ENCODE assay signal across 16 cellular contexts in genomic region chr4:30724217-30724616, GRCh38. TPM values are rescaled to one million over a fixed set of nuclear protein-coding genes. Genes with fewer than 3 reads are reported as not detected.
DNase-seq lines count a peak whose midpoint lies in the region; ATAC-seq and TF ChIP-seq lines count a peak whose summit lies in the region.
"Had no signal": no experiment of that assay in that cellular context is flagged by ENCODE, and none has a peak within 500 bp of the region (broad histone marks: within the 10 kb centered on the region; RNA-seq: fewer than 3 reads in every experiment).

No MANE protein-coding gene starts in this region.

- TF ChIP-seq CTCF in IMR-90 (conservative IDR thresholded peaks at IDR 0.05; ENCODE audit: low read depth, low read length), result no peak
- no peak for TF ChIP-seq CTCF in dorsolateral prefrontal cortex (IDR thresholded peaks at IDR 0.05 in 54 of 56, conservative IDR thresholded peaks at IDR 0.05 in 2 of 56; ENCODE audit: low read depth in 1 of 56, partially characterized antibody in 56 of 56)
- no peak for TF ChIP-seq CTCF in mesothelial cell of epicardium (IDR thresholded peaks at IDR 0.05; ENCODE audit: unreplicated experiment)

- H2BK5ac ChIP-seq in IMR-90 (ENCODE audit: low read depth, low read length, poor library complexity, severe bottlenecking), result no peak overlapping the region

- H2AK5ac ChIP-seq in IMR-90 (ENCODE audit: low read depth, low read length), result no peak overlapping the region

- H2AFZ ChIP-seq in IMR-90 (replicated peaks; ENCODE audit: low read length, poor library complexity), result no peak overlapping the region

- no CpG with 5 or more reads among the region's 4 CpGs for WGBS in IMR-90 (ENCODE audit: extremely low coverage in 2 of 2, insufficient read length in 1 of 2), 2 experiments

- H4K5ac ChIP-seq in IMR-90 (ENCODE audit: low read depth, low read length), result no peak overlapping the region

- H3K14ac ChIP-seq in IMR-90 (replicated peaks; ENCODE audit: low read depth, low read length), result peak overlapping the region; percentile 26; the same call in 1 of the 2 replicates

- peak overlapping the region; percentile 75 for H3K4me3 Mint-ChIP-seq in mesothelial cell of epicardium
- H3K4me3 Mint-ChIP-seq: HFFc6 had no signal

- H3K9ac ChIP-seq in IMR-90 (ENCODE audit: low read depth, low read length) (peak overlapping the region; percentile 28; the same call in 1 of the 2 replicates), stomach smooth muscle (ENCODE audit: low read length in 2 of 2) (peak overlapping the region; percentile 43 to 63)

- H3K4me1 Mint-ChIP-seq in mesothelial cell of epicardium, result peaks cover 48% of the 10 kb centered on the region

- no peaks in the 10 kb centered on the region for H3K27me3 Mint-ChIP-seq in mesothelial cell of epicardium (ENCODE audit: low read depth)

- dilution Hi-C loops in IMR-90 (cut with HindIII; ENCODE audit: low sequenced_read_pairs, unreplicated experiment), result no loop called here

- no peaks in the 10 kb centered on the region for H3K36me3 Mint-ChIP-seq in mesothelial cell of epicardium

- peaks cover 4 to 23% of the 10 kb centered on the region in 2 experiments for H3K79me1 ChIP-seq in IMR-90 (ENCODE audit: low read depth in 1 of 2, low read length in 2 of 2)

- no peak overlapping the region for H2BK120ac ChIP-seq in IMR-90 (ENCODE audit: low read depth, low read length)

- H3K4me2 ChIP-seq in IMR-90 (ENCODE audit: low read depth, low read length), result peak overlapping the region; percentile 83

- 0 out of 2 replicates have a peak, but pooled peaks cover 5% of the 10 kb centered on the region for H3K9me1 ChIP-seq in IMR-90 (ENCODE audit: insufficient read depth, low read length)

- no peak for DNase-seq in IMR-90
- DNase-seq in dorsolateral prefrontal cortex, result no peak
- DNase-seq in mesothelial cell of epicardium (ENCODE audit: low spot score in 2 of 2, unreplicated experiment in 2 of 2), result no peak
- DNase-seq in NCI-H2227 (lab: John Stamatoyannopoulos, UW; ENCODE audit: unreplicated experiment), result no peak
- DNase-seq in activated effector memory CD4-positive, alpha-beta T cell treated with Interleukin-2 at 50 U/mL for 16 hours, result no peak
- DNase-seq in iPS-NIHi7 (ENCODE audit: extremely low spot score), result no peak
- no peak for DNase-seq in NCI-H187 treated with DMSO at 0.1 percent for 48 hours (lab: John Stamatoyannopoulos, UW)
- DNase-seq: activated naive CD4-positive, alpha-beta T cell treated with anti-CD3 and anti-CD28 coated beads, Interleukin-2, amount 50 U/mL, for 16 hours; gastrocnemius medialis; GDM1; HFFc6; NCI-H524 treated with DMSO at 0.1 percent for 48 hours; stimulated activated CD4-positive, alpha-beta T cell treated with anti-CD3 and anti-CD28 coated beads, Interleukin-2, amount 100 ng/mL, for 48 hours; stimulated activated naive CD4-positive, alpha-beta T cell had no signal

- H3K9me3 ChIP-seq in IMR-90 (ENCODE audit: control insufficient read depth, insufficient read depth, low read length), result no peaks in the 10 kb centered on the region
- H3K9me3 ChIP-seq in stomach smooth muscle (ENCODE audit: control insufficient read depth in 2 of 2, low read length in 2 of 2), result no peaks in the 10 kb centered on the region
- H3K9me3 ChIP-seq: gastrocnemius medialis had no signal

- TSS peak; percentile 33 for BruUV-seq in IMR-90 (replicated peaks; lab: Mats Ljungman, UMichigan)

- CTCF ChIA-PET in IMR-90 (lab: Yijun Ruan, JAX), result no interaction called here

- intact Hi-C loops in IMR-90 (cut with micrococcal nuclease) (loop anchor here (5.0 kb wide), 3 partner anchors 33 to 223 kb away; no protein-coding TSS in a partner anchor), dorsolateral prefrontal cortex (cut with DNase I) (no loop called here)

- H2BK20ac ChIP-seq in IMR-90 (ENCODE audit: low read depth, low read length), result no peak overlapping the region

- no peak overlapping the region for H2BK15ac ChIP-seq in IMR-90 (ENCODE audit: low read depth, low read length)

- no peak overlapping the region for H4K91ac ChIP-seq in IMR-90 (ENCODE audit: insufficient read depth, low read depth, low read length)

- H3K27ac Mint-ChIP-seq in mesothelial cell of epicardium, result peak overlapping the region; percentile 37
- H3K27ac Mint-ChIP-seq: HFFc6 had no signal

- no peak overlapping the region for H3K27ac ChIP-seq in IMR-90 (ENCODE audit: insufficient read depth, low read length)
- H3K27ac ChIP-seq in dorsolateral prefrontal cortex, result peak overlapping the region in 3 of 59 donors; percentile 7 to 29 (median 12)
- peak overlapping the region; percentile 31 for H3K27ac ChIP-seq in stomach smooth muscle (ENCODE audit: low read length)
- H3K27ac ChIP-seq: gastrocnemius medialis had no signal

- no peak overlapping the region for H3K4ac ChIP-seq in IMR-90 (ENCODE audit: low read depth, low read length)

- H3K4me3 ChIP-seq in IMR-90 (ENCODE audit: insufficient read depth, low read depth, low read length), result peak overlapping the region; percentile 78; the same call in 1 of the 2 replicates
- H3K4me3 ChIP-seq in dorsolateral prefrontal cortex, result peak overlapping the region in 58 of 59 donors; percentile 14 to 87 (median 73)
- peak overlapping the region; percentile 88 to 97 for H3K4me3 ChIP-seq in stomach smooth muscle (ENCODE audit: low read length in 2 of 2)
- H3K4me3 ChIP-seq: gastrocnemius medialis had no signal

- no peaks in the 10 kb centered on the region for H3K36me3 ChIP-seq in IMR-90 (ENCODE audit: control insufficient read depth, insufficient read depth, low read length)
- peaks cover 2 to 3% of the 10 kb centered on the region in 2 donors for H3K36me3 ChIP-seq in stomach smooth muscle (ENCODE audit: control insufficient read depth in 2 of 2, insufficient read depth in 2 of 2, low read length in 2 of 2)
- H3K36me3 ChIP-seq: gastrocnemius medialis had no signal

- H3K23ac ChIP-seq in IMR-90 (ENCODE audit: low read depth, low read length), result no peak overlapping the region

- no peak overlapping the region for H3K56ac ChIP-seq in IMR-90 (ENCODE audit: extremely low read depth, insufficient read depth, low read length)

- no peaks in the 10 kb centered on the region for H3K9me3 Mint-ChIP-seq in mesothelial cell of epicardium

- H3K18ac ChIP-seq in IMR-90 (ENCODE audit: low read depth, low read length), result no peak overlapping the region

- H3K27me3 ChIP-seq in IMR-90 (ENCODE audit: control insufficient read depth, insufficient read depth, low read length) (no peaks in the 10 kb centered on the region; the same call in 1 of the 2 replicates), dorsolateral prefrontal cortex (peaks cover 0 to 17% (median 0%) of the 10 kb centered on the region in 45 donors), stomach smooth muscle (ENCODE audit: control insufficient read depth in 1 of 2, insufficient read depth in 2 of 2, low read length in 2 of 2) (no peaks in the 10 kb centered on the region)

- peaks cover 8% of the 10 kb centered on the region; the same call in 1 of the 2 replicates for H4K20me1 ChIP-seq in IMR-90 (ENCODE audit: insufficient read depth, low read length)

- POLR2A ChIA-PET in IMR-90 (lab: Charles Lee; ENCODE audit: unreplicated experiment), result interaction anchor here (1.0 kb wide), 1 partner anchor 104 kb away, joined by 4 read pairs; no protein-coding TSS in a partner anchor

- no peak overlapping the region for H2AK9ac ChIP-seq in IMR-90 (replicated peaks; ENCODE audit: low read depth, low read length, poor library complexity)

- TF ChIP-seq RAD21 in IMR-90 (IDR thresholded peaks at IDR 0.05; ENCODE audit: low read length), result no peak

- no peak for TF ChIP-seq POLR2A in IMR-90 (IDR thresholded peaks at IDR 0.05; ENCODE audit: low read depth, low read length)

- in situ Hi-C loops in IMR-90 (cut with MboI; ENCODE audit: low sequenced_read_pairs), result no loop called here

- no peak overlapping the region for H4K8ac ChIP-seq in IMR-90 (ENCODE audit: low read depth in 2 of 2, low read length in 2 of 2)

- no peak for ATAC-seq in IMR-90 (ENCODE audit: low read depth)
- ATAC-seq: gastrocnemius medialis had no signal

- no peaks in the 10 kb centered on the region for H3K4me1 ChIP-seq in IMR-90 (ENCODE audit: control insufficient read depth, insufficient read depth, low read length)
- peaks cover 24% of the 10 kb centered on the region for H3K4me1 ChIP-seq in stomach smooth muscle (ENCODE audit: control insufficient read depth, insufficient read depth, low read length)

TF ChIP-seq in IMR-90, 13 proteins besides CTCF, POLR2A, EP300 and RAD21:
- TF ChIP-seq MAZ (IDR thresholded peaks at IDR 0.05; ENCODE audit: borderline replicate concordance, low read depth, low read length) (no peak), MAFK (IDR thresholded peaks at IDR 0.05; ENCODE audit: low read depth, low read length) (no peak), RFX5 (IDR thresholded peaks at IDR 0.05; ENCODE audit: low read depth, low read length) (no peak), CEBPB (IDR thresholded peaks at IDR 0.05; ENCODE audit: low read depth, low read length) (no peak), NFE2L2 (IDR thresholded peaks at IDR 0.05; ENCODE audit: low read depth, low read length) (no peak)
TF ChIP-seq in IMR-90: peak in this region for 0.

RNA-seq across cellular contexts. Expression of gene PCDH7, which starts 4.0 kb away (rescaled TPM):
- total RNA-seq in IMR-90 (2012; rRNA removed) (42.8 and 44.1 TPM in 2 replicates), dorsolateral prefrontal cortex (100 to 1,000 TPM in 86 of 120 experiments, 10 to 100 TPM in 34; 44.9 to 164 (median 112) TPM), mesothelial cell of epicardium (74.3 to 78.8 TPM (median 76.7 TPM) in 3 replicates)
- polyA plus RNA-seq in IMR-90 (2012; rRNA removed), result 26.5 and 27.8 TPM in 2 replicates
- polyA plus RNA-seq in IMR-90 (2012; cell fraction: cytosol; rRNA removed), result 11.3 and 18.3 TPM in 2 replicates
- 12.4 and 13.8 TPM in 2 replicates for polyA plus RNA-seq in IMR-90 (2012; cell fraction: nucleus; rRNA removed; ENCODE audit: low replicate concordance)
- total RNA-seq: activated CD8-positive, alpha-beta memory T cell treated with anti-CD3 and anti-CD28 coated beads for 36 hours had no signal
